ENCODE assay signal across 27 cellular contexts in genomic region chr3:33174095-33174494, GRCh38.
"Had no signal": no experiment of that assay in that cellular context is flagged by ENCODE, and none has a peak within 500 bp of the region (broad histone marks: within the 10 kb centered on the region; RNA-seq: fewer than 3 reads in every experiment).

No MANE protein-coding gene starts in this region.

- H3K9me3 Mint-ChIP-seq: dendritic cell treated with granulocyte-macrophage colony-stimulating factor and Interleukin-4, amounts not matched to agents 40 ng/mL and 50 ng/mL, for 4 days; nephron; stimulated activated naive CD8-positive, alpha-beta T cell treated with anti-CD3 and anti-CD28 coated beads, Interleukin-15, amount 100 ng/mL, for 72 hours had no signal

- H3K27me3 Mint-ChIP-seq: dendritic cell treated with granulocyte-macrophage colony-stimulating factor and Interleukin-4, amounts not matched to agents 40 ng/mL and 50 ng/mL, for 4 days; progenitor cell of endocrine pancreas; stimulated activated naive CD8-positive, alpha-beta T cell treated with anti-CD3 and anti-CD28 coated beads, Interleukin-15, amount 100 ng/mL, for 72 hours; type B pancreatic cell had no signal

- H3K27me3 ChIP-seq: gastrocnemius medialis, hepatocyte, left lung, neural progenitor cell, pancreas, right lobe of liver, suprapubic skin, thyroid gland had no signal

- H3K9me3 ChIP-seq: gastrocnemius medialis, lower lobe of right lung, pancreas, right lobe of liver, suprapubic skin, thyroid gland had no signal

- H3K4me1 ChIP-seq: gastrocnemius medialis, left lung, lower lobe of right lung, neural progenitor cell, pancreas, right lobe of liver had no signal

- H3K27ac Mint-ChIP-seq: dendritic cell treated with granulocyte-macrophage colony-stimulating factor and Interleukin-4, amounts not matched to agents 40 ng/mL and 50 ng/mL, for 4 days; endodermal cell; nephron; neural progenitor cell; progenitor cell of endocrine pancreas; stimulated activated naive CD8-positive, alpha-beta T cell treated with anti-CD3 and anti-CD28 coated beads, Interleukin-15, amount 100 ng/mL, for 72 hours; type B pancreatic cell had no signal

- H3K36me3 ChIP-seq: gastrocnemius medialis, left lung, lower lobe of right lung, neural progenitor cell, pancreas, right lobe of liver, suprapubic skin, thyroid gland had no signal

- H3K4me3 ChIP-seq: gastrocnemius medialis, hepatocyte, left lung, lower lobe of right lung, neural progenitor cell, pancreas, right lobe of liver, suprapubic skin, thyroid gland had no signal

- ATAC-seq: esophagus mucosa; gastrocnemius medialis; left lung; pancreas; right lobe of liver; stimulated activated naive CD8-positive, alpha-beta T cell treated with anti-CD3 and anti-CD28 coated beads, Interleukin-15, amount 100 ng/mL, for 72 hours had no signal

- H3K36me3 Mint-ChIP-seq: neural progenitor cell, type B pancreatic cell had no signal

- H3K27ac ChIP-seq: epithelial cell of prostate, gastrocnemius medialis, hepatocyte, left lung, lower lobe of right lung, neural progenitor cell, pancreas, right lobe of liver, suprapubic skin had no signal

- H3K4me3 Mint-ChIP-seq: dendritic cell treated with granulocyte-macrophage colony-stimulating factor and Interleukin-4, amounts not matched to agents 40 ng/mL and 50 ng/mL, for 4 days; endodermal cell; nephron; neural progenitor cell; stimulated activated naive CD8-positive, alpha-beta T cell treated with anti-CD3 and anti-CD28 coated beads, Interleukin-15, amount 100 ng/mL, for 72 hours; type B pancreatic cell had no signal

- DNase-seq: central memory CD4-positive, alpha-beta T cell; effector CD8-positive, alpha-beta T cell; endodermal cell; foreskin fibroblast; gastrocnemius medialis; head of caudate nucleus; kidney; left lung; lower lobe of right lung; nucleus accumbens; right lobe of liver; small intestine; stimulated activated CD4-positive, alpha-beta T cell treated with anti-CD3 and anti-CD28 coated beads, Interleukin-15, amount 100 ng/mL, for 24 hours; stimulated activated CD4-positive, alpha-beta T cell treated with anti-CD3 and anti-CD28 coated beads, Interleukin-2, amount 100 ng/mL, for 48 hours; stimulated activated naive CD4-positive, alpha-beta T cell; stimulated activated naive CD8-positive, alpha-beta T cell treated with anti-CD3 and anti-CD28 coated beads, Interleukin-15, amount 100 ng/mL, for 72 hours had no signal

- H3K4me1 Mint-ChIP-seq: endodermal cell, nephron, neural progenitor cell had no signal
